8 cellular contexts compared by ENCODE assay signal in the genomic region with DNA sequence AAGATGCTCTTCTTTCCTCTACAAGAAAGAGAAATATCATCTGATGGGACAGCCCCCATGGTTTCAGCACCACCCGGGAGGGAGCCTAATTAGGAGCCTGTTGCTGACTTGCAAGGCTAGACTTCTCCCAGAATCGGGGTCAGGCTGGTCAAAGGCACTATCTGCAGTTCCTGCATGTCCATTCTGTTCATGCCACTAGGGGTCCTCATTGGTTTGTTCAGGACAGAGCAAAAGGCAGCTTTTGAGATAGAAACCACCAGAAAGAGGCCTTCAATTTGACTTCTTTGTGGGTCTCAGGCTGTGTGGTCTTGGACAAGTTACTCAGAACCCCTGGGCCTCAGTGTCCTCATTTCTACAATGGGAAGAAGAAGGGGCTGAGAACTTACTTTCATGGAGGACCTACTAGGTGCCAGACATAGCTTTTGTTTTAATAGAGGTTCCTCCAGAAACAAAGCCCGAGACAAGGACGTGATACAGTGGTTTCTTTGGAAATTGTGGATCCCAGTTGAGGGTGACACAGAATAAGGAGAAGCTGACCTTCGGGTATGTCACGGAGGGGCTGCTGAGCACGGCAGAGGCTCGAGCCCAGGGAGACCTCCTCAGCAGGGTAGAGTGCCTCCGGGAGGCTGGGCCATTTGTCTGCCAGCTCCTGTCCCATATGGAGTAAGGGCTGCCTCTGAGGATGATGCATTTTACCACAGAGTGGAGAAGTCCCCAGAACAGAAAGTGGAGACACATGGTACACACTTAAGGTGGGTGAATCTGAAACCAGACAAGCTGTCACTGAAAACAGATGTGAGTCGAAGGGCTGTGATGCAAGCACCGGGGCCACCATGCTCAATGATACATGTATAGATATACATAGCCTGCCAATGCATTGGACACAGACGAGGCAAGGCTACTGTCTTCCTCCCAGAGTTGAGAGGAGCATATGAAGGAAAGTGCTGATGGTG. TPM values are rescaled to one million over a fixed set of nuclear protein-coding genes. Genes with fewer than 3 reads are reported as not detected.
A peak's percentile ranks its signal among the peaks of the same experiment; 100 is the strongest.
DNase-seq lines count a peak whose midpoint lies in the region; ATAC-seq, FAIRE-seq and TF ChIP-seq lines count a peak whose summit lies in the region.

No MANE protein-coding gene starts in this region.

- WGBS in K562 (ENCODE audit: insufficient coverage, low coverage, missing lambda C conversion rate), result 0% methylated on average over 12 of the region's 12 CpGs

- no peak overlapping the region for H3K27ac Mint-ChIP-seq in stimulated activated memory B cell treated with anti-CD40 and anti-IgM and Interleukin-4, amounts not matched to agents 10 μg/mL and 1 μg/mL and 100 μg/mL, for 72 hours

- no peaks in the 10 kb centered on the region for H3K4me1 ChIP-seq in K562 (replicated peaks in 1 of 2; ENCODE audit: control insufficient read depth in 2 of 2, insufficient read depth in 2 of 2, low read length in 2 of 2)

- no peaks in the 10 kb centered on the region for H3K4me1 Mint-ChIP-seq in stimulated activated memory B cell treated with anti-CD40 and anti-IgM and Interleukin-4, amounts not matched to agents 10 μg/mL and 1 μg/mL and 100 μg/mL, for 72 hours

- H3K27ac ChIP-seq in K562 (ENCODE audit: extremely low read depth, low read depth, low read length), result no peak overlapping the region

- no peaks in the 10 kb centered on the region for H3K79me2 ChIP-seq in K562 (ENCODE audit: control insufficient read depth, insufficient read depth, low read length)

- no peak for TF ChIP-seq POLR2A in K562 (conservative IDR thresholded peaks at IDR 0.05)

- no peak overlapping the region for H3K4me3 Mint-ChIP-seq in stimulated activated memory B cell treated with anti-CD40 and anti-IgM and Interleukin-4, amounts not matched to agents 10 μg/mL and 1 μg/mL and 100 μg/mL, for 72 hours

- CTCF ChIA-PET in K562 (lab: Yijun Ruan, JAX; ENCODE audit: low intra/inter-chr PET ratio), result interaction anchor here (1.1 to 1.6 kb wide), 2 partner anchors 115 kb away, joined by 3 to 4 read pairs; no protein-coding TSS in a partner anchor

- in situ Hi-C loops in K562 (cut with MboI), result no loop called here

- H3K36me3 ChIP-seq in K562 (ENCODE audit: control insufficient read depth, insufficient read depth, low read length), result no peaks in the 10 kb centered on the region

- peak; percentile 72 to 78 (median 74) for TF ChIP-seq CTCF in K562 (IDR thresholded peaks at IDR 0.05 in 2 of 3, conservative IDR thresholded peaks at IDR 0.05 in 1 of 3; ENCODE audit: insufficient read depth in 2 of 3, low read depth in 1 of 3, low read length in 3 of 3)

- intact Hi-C loops in K562 (cut with micrococcal nuclease), result loop anchor here (1.0 to 10.0 kb wide), 5 partner anchors 69 to 361 kb away; no protein-coding TSS in a partner anchor

- DNase-seq in DMS 273 treated with DMSO at 0.1 percent for 48 hours (lab: John Stamatoyannopoulos, UW) (peak; percentile 20), GM19239 (ENCODE audit: insufficient read length, low spot score) (peak; percentile 29), NCI-H446 (lab: John Stamatoyannopoulos, UW) (peak; percentile 69 to 76), K562 (ENCODE audit: extremely low read depth in 1 of 4, low spot score in 3 of 4) (peak; percentile 54 to 59 (median 55)), kidney glomerular epithelial cell (lab: John Stamatoyannopoulos, UW) (peak; percentile 46), KG1 (lab: John Stamatoyannopoulos, UW) (no peak)

- no peaks in the 10 kb centered on the region for H3K9me3 ChIP-seq in K562 (replicated peaks; ENCODE audit: control insufficient read depth, insufficient read depth, low read depth, low read length)

- FAIRE-seq in GM19239 (lab: Jason Lieb, UNC) (peak; percentile 67), K562 (lab: Jason Lieb, UNC) (peak; percentile 72)

- no peak overlapping the region for H2AFZ ChIP-seq in K562 (ENCODE audit: low read depth, low read length)

- H3K4me3 ChIP-seq in K562, result no peak overlapping the region

- peaks cover 4 to 13% of the 10 kb centered on the region in 2 experiments; a peak in 3 of 5 replicates for H3K27me3 ChIP-seq in K562 (ENCODE audit: control insufficient read depth in 2 of 2, insufficient read depth in 2 of 2, low read length in 2 of 2)

- H3K9me3 Mint-ChIP-seq in stimulated activated memory B cell treated with anti-CD40 and anti-IgM and Interleukin-4, amounts not matched to agents 10 μg/mL and 1 μg/mL and 100 μg/mL, for 72 hours, result no peaks in the 10 kb centered on the region

- no peaks in the 10 kb centered on the region; the same call in 1 of the 2 replicates for H4K20me1 ChIP-seq in K562 (replicated peaks; ENCODE audit: control insufficient read depth, insufficient read depth, low read length)

- ATAC-seq in HG03135 (IDR thresholded peaks at IDR 0.05; ENCODE audit: unreplicated experiment) (peak; percentile 71), K562 (peak; percentile 96)
- no peak for ATAC-seq in stimulated activated memory B cell treated with anti-CD40 and anti-IgM and Interleukin-4, amounts not matched to agents 10 μg/mL and 1 μg/mL and 100 μg/mL, for 72 hours

- H3K4me2 ChIP-seq in K562 (ENCODE audit: insufficient read depth, low read length), result no peak overlapping the region

- BruUV-seq in K562 (replicated peaks; lab: Mats Ljungman, UMichigan), result no TSS peak

- H3K9me1 ChIP-seq in K562 (ENCODE audit: control insufficient read depth, insufficient read depth, low read length), result no peaks in the 10 kb centered on the region

- no peak overlapping the region for H3K9ac ChIP-seq in K562 (ENCODE audit: insufficient read depth in 1 of 2, low read depth in 2 of 2, low read length in 2 of 2)

- POLR2A ChIA-PET in K562 (lab: Yijun Ruan, JAX), result no interaction called here

- H3K27me3 Mint-ChIP-seq in stimulated activated memory B cell treated with anti-CD40 and anti-IgM and Interleukin-4, amounts not matched to agents 10 μg/mL and 1 μg/mL and 100 μg/mL, for 72 hours, result peaks cover 12% of the 10 kb centered on the region

- peak; percentile 29 to 65 for TF ChIP-seq RAD21 in K562 (CRISPR knock-in tag; conservative IDR thresholded peaks at IDR 0.05 in 1 of 2, IDR thresholded peaks at IDR 0.05 in 1 of 2)

- no peaks in the 10 kb centered on the region for H3K36me3 Mint-ChIP-seq in stimulated activated memory B cell treated with anti-CD40 and anti-IgM and Interleukin-4, amounts not matched to agents 10 μg/mL and 1 μg/mL and 100 μg/mL, for 72 hours

- TF ChIP-seq EP300 in K562 (IDR thresholded peaks at IDR 0.05; ENCODE audit: low read length), result no peak

TF ChIP-seq in K562, 482 proteins besides CTCF, POLR2A, EP300 and RAD21:
- TF ChIP-seq ZNF395 (CRISPR knock-in tag; IDR thresholded peaks at IDR 0.05), result no peak
- no peak for TF ChIP-seq BCOR (IDR thresholded peaks at IDR 0.05)
- no peak for TF ChIP-seq TAF15 (IDR thresholded peaks at IDR 0.05; ENCODE audit: low read depth, low read length)
- TF ChIP-seq SIRT6 (IDR thresholded peaks at IDR 0.05; ENCODE audit: low read depth, low read length), result no peak
- TF ChIP-seq ZNF436 (CRISPR knock-in tag; IDR thresholded peaks at IDR 0.05), result no peak
- TF ChIP-seq TAF1 (IDR thresholded peaks at IDR 0.05; ENCODE audit: control insufficient read depth, extremely low read depth, insufficient read depth, low read length, severe bottlenecking), result no peak
- no peak for TF ChIP-seq ZNF561 (CRISPR knock-in tag; conservative IDR thresholded peaks at IDR 0.05)
- no peak for TF ChIP-seq CBX1 (IDR thresholded peaks at IDR 0.05; ENCODE audit: low read depth)
- no peak for TF ChIP-seq ZEB2 (IDR thresholded peaks at IDR 0.05)
- no peak for TF ChIP-seq RFX1 (IDR thresholded peaks at IDR 0.05)
- no peak for TF ChIP-seq CXXC5 (CRISPR knock-in tag; IDR thresholded peaks at IDR 0.05)
- TF ChIP-seq ZNF668 (CRISPR knock-in tag; IDR thresholded peaks at IDR 0.05), result no peak
- TF ChIP-seq TAF9B (IDR thresholded peaks at IDR 0.05; ENCODE audit: partially characterized antibody), result no peak
- no peak for TF ChIP-seq ELF1 (tag; IDR thresholded peaks at IDR 0.05)

RNA-seq across cellular contexts. Expression of gene NEUROD6, which starts 33.1 kb away (rescaled TPM):
- not detected in 2 replicates for total RNA-seq in K562 (2011; cell fraction: chromatin; rRNA removed; ENCODE audit: low replicate concordance)
- not detected in 2 replicates for total RNA-seq in K562 (2011; cell fraction: nucleolus; rRNA removed)
- total RNA-seq in K562 (2011; cell fraction: nucleoplasm; rRNA removed), result not detected in 2 replicates
- total RNA-seq in K562 (2014; rRNA removed) (not detected in 2 replicates), K562 (2014; rRNA removed; fragmentation: Illumina TruSeq; extraction: Trizol) (not detected in 2 replicates), K562 (2015; rRNA removed; fragmentation: Illumina TruSeq; extraction: Trizol) (not detected in 2 replicates), K562 (2021) (not detected in 2 replicates)
- polyA plus RNA-seq in K562 (2011; rRNA removed) (not detected in 2 replicates), K562 (2014; fragmentation: Illumina TruSeq; extraction: Trizol) (not detected in 2 replicates), K562 (2014; fragmentation: Nextera tagmentation; extraction: Ambion mirVana) (not detected), K562 (2014; rRNA removed) (not detected in 2 replicates)
- not detected in 2 replicates for polyA plus RNA-seq in K562 (2011; cell fraction: cytosol; rRNA removed)
- not detected in 2 replicates for polyA plus RNA-seq in K562 (2011; cell fraction: nucleus; rRNA removed)
- not detected in 2 replicates for polyA plus RNA-seq in K562 (2012)
- not detected in 2 replicates for polyA minus RNA-seq in K562 (2011; rRNA and poly(A)+ RNA removed)
- polyA minus RNA-seq in K562 (2011; cell fraction: cytosol; rRNA and poly(A)+ RNA removed), result not detected in 2 replicates
- not detected in 2 replicates for polyA minus RNA-seq in K562 (2011; cell fraction: nucleus; rRNA and poly(A)+ RNA removed)
